In genomic region chr12:93492808-93493207, GRCh38 we compare ENCODE assay signal across 6 cellular contexts. TPM values are rescaled to one million over a fixed set of nuclear protein-coding genes. Genes with fewer than 3 reads are reported as not detected.
DNase-seq lines count a peak whose midpoint lies in the region; ATAC-seq, FAIRE-seq and TF ChIP-seq lines count a peak whose summit lies in the region.
"Not testable (repeated sequence)": the region's sequence is repeated elsewhere in the genome, so short reads cannot be mapped to it uniquely, and the experiment has no call there.

No MANE protein-coding gene starts in this region.

- H2AFZ ChIP-seq in PC-3 (ENCODE audit: low read length) = not testable (repeated sequence)

- TF ChIP-seq CTCF in A549 (IDR thresholded peaks at IDR 0.05); PC-3 (conservative IDR thresholded peaks at IDR 0.05; ENCODE audit: low read depth, low read length); bronchial epithelial cell (IDR thresholded peaks at IDR 0.05; ENCODE audit: insufficient read depth, low read length, severe bottlenecking); mucosa of descending colon (IDR thresholded peaks at IDR 0.05): not testable (repeated sequence)

- ATAC-seq in A549 = not testable (repeated sequence)
- ATAC-seq in PC-3 = peak; percentile 65
- peak; percentile 56 for ATAC-seq in left colon
- peak; percentile 45 for ATAC-seq in mucosa of descending colon

- not testable (repeated sequence) for H3K27ac ChIP-seq in A549; PC-3 (ENCODE audit: low read length)

- WGBS in A549 (ENCODE audit: missing lambda C conversion rate) = no CpG with 5 or more reads among the region's 1 CpG

- peaks cover 31% of the 10 kb centered on the region for H3K36me3 ChIP-seq in PC-3 (ENCODE audit: low read depth, low read length)
- H3K36me3 ChIP-seq in bronchial epithelial cell (ENCODE audit: control insufficient read depth, insufficient read depth, low read length) = peaks cover 11% of the 10 kb centered on the region
- not testable (repeated sequence) for H3K36me3 ChIP-seq in mucosa of descending colon (ENCODE audit: low read depth)

- TF ChIP-seq EP300 in A549 (IDR thresholded peaks at IDR 0.05) = not testable (repeated sequence)

- DNase-seq in A549 (ENCODE audit: low read depth in 1 of 2, low spot score in 1 of 2); H54 (ENCODE audit: insufficient read length, low spot score); PC-3; bronchial epithelial cell (ENCODE audit: low read depth); left colon; mucosa of descending colon: not testable (repeated sequence)

- not testable (repeated sequence) for H3K4me3 ChIP-seq in A549; PC-3 (ENCODE audit: low read length); bronchial epithelial cell (ENCODE audit: low read depth, low read length); mucosa of descending colon

- H3K9me3 ChIP-seq in A549; PC-3 (ENCODE audit: low read length); mucosa of descending colon: not testable (repeated sequence)

- not testable (repeated sequence) for H4K20me1 ChIP-seq in PC-3 (ENCODE audit: low read length)

- FAIRE-seq in A549 (lab: Jason Lieb, UNC) = peak; percentile 79
- peak; percentile 94 for FAIRE-seq in H54 (lab: Jason Lieb, UNC)
- FAIRE-seq in bronchial epithelial cell (lab: Jason Lieb, UNC) = peak; percentile 60

- H3K27me3 ChIP-seq in PC-3 (ENCODE audit: low read length); bronchial epithelial cell (ENCODE audit: control insufficient read depth, insufficient read depth, low read length): not testable (repeated sequence)

- CTCF ChIA-PET in A549 (lab: Yijun Ruan, JAX) = interaction anchor here (1.8 kb wide), 1 partner anchor 609 kb away, joined by 15 read pairs; no protein-coding TSS in a partner anchor
- CTCF ChIA-PET in PC-3 (lab: Charles Lee) = not testable (repeated sequence)

- TF ChIP-seq POLR2A in A549 (IDR thresholded peaks at IDR 0.05; ENCODE audit: low read length); H54 (IDR thresholded peaks at IDR 0.05; ENCODE audit: low read depth, low read length): not testable (repeated sequence)

- H3F3A ChIP-seq in PC-3 (ENCODE audit: low read length, unreplicated experiment) = not testable (repeated sequence)

- H3K9me2 ChIP-seq in PC-3 (replicated peaks; ENCODE audit: low read length) = not testable (repeated sequence)

- not testable (repeated sequence) for TF ChIP-seq RAD21 in A549 (conservative IDR thresholded peaks at IDR 0.05 in 1 of 2, IDR thresholded peaks at IDR 0.05 in 1 of 2)

- H3K79me2 ChIP-seq in PC-3 (ENCODE audit: low read length) = not testable (repeated sequence)

- intact Hi-C loops in PC-3 (cut with micrococcal nuclease); left colon (cut with DNase I, micrococcal nuclease); mucosa of descending colon (cut with DNase I, micrococcal nuclease): not testable (repeated sequence)

- not testable (repeated sequence) for H3K4me2 ChIP-seq in A549; PC-3 (ENCODE audit: low read length)

- H3K4me1 ChIP-seq in A549; PC-3 (ENCODE audit: insufficient read depth, low read length); mucosa of descending colon (ENCODE audit: low read depth): not testable (repeated sequence)

- POLR2A ChIA-PET in A549 (lab: Yijun Ruan, JAX); PC-3 (lab: Charles Lee; ENCODE audit: unreplicated experiment): not testable (repeated sequence)

- H3K9ac ChIP-seq in PC-3 (ENCODE audit: low read length) = not testable (repeated sequence)

- not testable (repeated sequence) for BruUV-seq in PC-3 (replicated peaks; lab: Mats Ljungman, UMichigan)

RNA-seq across cellular contexts. Expression of gene MRPL42, which starts 25.5 kb away (rescaled TPM):
- polyA plus RNA-seq in A549 (2011; rRNA removed) (190 and 201 TPM in 2 replicates), A549 (2017; fragmentation: RNase III; extraction: RNeasy Plus Mini Kit Qiagen cat#74134 plus additional on column Dnase treatment) (73.6 to 84.8 TPM (median 74.9 TPM) in 3 replicates)
- polyA plus RNA-seq in A549 (2012; cell fraction: cytosol; rRNA removed) = 43.8 and 49.3 TPM in 2 replicates
- 11.5 and 25.7 TPM in 2 replicates for polyA plus RNA-seq in A549 (2012; cell fraction: nucleus; rRNA removed)
- polyA minus RNA-seq in A549 (2011; rRNA and poly(A)+ RNA removed) = 16.5 and 28.4 TPM in 2 replicates
- total RNA-seq in PC-3 (2014; rRNA removed) (69.6 and 119 TPM in 2 replicates), bronchial epithelial cell (82.1 and 131 TPM in 2 replicates), left colon (10 to 100 TPM; 58.2 to 65.1 TPM), mucosa of descending colon (10 to 100 TPM; 51.3 to 62.4 (median 61.5) TPM)

RNA-seq across cellular contexts. Expression of gene UBE2N, which starts 51.1 kb away (rescaled TPM):
- polyA plus RNA-seq in A549 (2011; rRNA removed) = 160 and 187 TPM in 2 replicates
- 103 and 129 TPM in 2 replicates for polyA plus RNA-seq in A549 (2012; cell fraction: cytosol; rRNA removed)
- 28.7 and 36.7 TPM in 2 replicates for polyA plus RNA-seq in A549 (2012; cell fraction: nucleus; rRNA removed)
- polyA plus RNA-seq in A549 (2017; fragmentation: RNase III; extraction: RNeasy Plus Mini Kit Qiagen cat#74134 plus additional on column Dnase treatment) = 163 to 187 TPM (median 168 TPM) in 3 replicates
- 57.8 and 68.9 TPM in 2 replicates for polyA minus RNA-seq in A549 (2011; rRNA and poly(A)+ RNA removed)
- total RNA-seq in PC-3 (2014; rRNA removed) = 128 and 205 TPM in 2 replicates
- 22.9 and 73.1 TPM in 2 replicates for total RNA-seq in bronchial epithelial cell
- total RNA-seq in left colon = 10 to 100 TPM; 73.1 to 83.5 TPM
- total RNA-seq in mucosa of descending colon = 10 to 100 TPM; 65.5 to 92.2 (median 81.3) TPM
